21 cellular contexts compared by ENCODE assay signal in genomic region chr4:34289962-34290361, GRCh38.
DNase-seq lines count a peak whose midpoint lies in the region; ATAC-seq, FAIRE-seq and TF ChIP-seq lines count a peak whose summit lies in the region.
"Had no signal": no experiment of that assay in that cellular context is flagged by ENCODE, and none has a peak within 500 bp of the region (broad histone marks: within the 10 kb centered on the region; RNA-seq: fewer than 3 reads in every experiment).

No MANE protein-coding gene starts in this region.

- H2BK12ac ChIP-seq in mesenchymal stem cell (ENCODE audit: low read length in 2 of 2): no peak overlapping the region

- no peak for TF ChIP-seq CTCF in A549 (IDR thresholded peaks at IDR 0.05)
- TF ChIP-seq CTCF in IMR-90 (conservative IDR thresholded peaks at IDR 0.05; ENCODE audit: low read depth, low read length): no peak
- no peak for TF ChIP-seq CTCF in right atrium auricular region (IDR thresholded peaks at IDR 0.05)

- H3K9me1 ChIP-seq in IMR-90 (ENCODE audit: insufficient read depth, low read length): no peaks in the 10 kb centered on the region

- TF ChIP-seq POLR2A in A549 (IDR thresholded peaks at IDR 0.05; ENCODE audit: low read length) (no peak), IMR-90 (IDR thresholded peaks at IDR 0.05; ENCODE audit: low read depth, low read length) (no peak)

- H3K27me3 ChIP-seq in IMR-90 (ENCODE audit: control insufficient read depth, insufficient read depth, low read length): no peaks in the 10 kb centered on the region
- no peaks in the 10 kb centered on the region for H3K27me3 ChIP-seq in mesenchymal stem cell (ENCODE audit: control insufficient read depth in 1 of 2, insufficient read depth in 1 of 2, low read length in 2 of 2)
- no peaks in the 10 kb centered on the region for H3K27me3 ChIP-seq in right atrium auricular region
- H3K27me3 ChIP-seq: BLaER1 treated with 17β-estradiol and CSF1 and Interleukin-3, amounts not matched to agents 10 nM and 100 nM had no signal

- no peak overlapping the region for H3K23ac ChIP-seq in IMR-90 (ENCODE audit: low read depth, low read length)
- H3K23ac ChIP-seq in mesenchymal stem cell (ENCODE audit: low read length in 2 of 2): no peak overlapping the region

- H3K36me3 Mint-ChIP-seq in effector memory CD8-positive, alpha-beta T cell (ENCODE audit: insufficient read depth): no peaks in the 10 kb centered on the region
- H3K36me3 Mint-ChIP-seq in activated CD4-positive, alpha-beta memory T cell treated with anti-CD3 and anti-CD28 coated beads for 36 hours: no peaks in the 10 kb centered on the region
- H3K36me3 Mint-ChIP-seq: CD8-positive, alpha-beta T cell had no signal

- no peak overlapping the region for H4K8ac ChIP-seq in IMR-90 (ENCODE audit: low read depth in 2 of 2, low read length in 2 of 2)
- no peak overlapping the region for H4K8ac ChIP-seq in mesenchymal stem cell (ENCODE audit: low read length)

- CTCF ChIA-PET in A549 (lab: Yijun Ruan, JAX): no interaction called here
- CTCF ChIA-PET in IMR-90 (lab: Yijun Ruan, JAX): no interaction called here
- CTCF ChIA-PET in activated CD4-positive, alpha-beta memory T cell treated with anti-CD3 and anti-CD28 coated beads for 36 hours (lab: Charles Lee): no interaction called here

- POLR2A ChIA-PET in A549 (lab: Yijun Ruan, JAX): no interaction called here
- POLR2A ChIA-PET in IMR-90 (lab: Charles Lee; ENCODE audit: unreplicated experiment): no interaction called here
- POLR2A ChIA-PET in activated CD4-positive, alpha-beta memory T cell treated with anti-CD3 and anti-CD28 coated beads for 36 hours (lab: Charles Lee): no interaction called here

- H3K4me3 Mint-ChIP-seq in effector memory CD8-positive, alpha-beta T cell: no peak overlapping the region
- no peak overlapping the region for H3K4me3 Mint-ChIP-seq in activated CD4-positive, alpha-beta memory T cell treated with anti-CD3 and anti-CD28 coated beads for 36 hours
- H3K4me3 Mint-ChIP-seq: B cell; CD4-positive, alpha-beta T cell; CD8-positive, alpha-beta T cell had no signal

- TF ChIP-seq EP300 in A549 (IDR thresholded peaks at IDR 0.05): no peak

- BruUV-seq in IMR-90 (replicated peaks; lab: Mats Ljungman, UMichigan): no TSS peak

- H4K5ac ChIP-seq in IMR-90 (ENCODE audit: low read depth, low read length): no peak overlapping the region

- H2BK20ac ChIP-seq in IMR-90 (ENCODE audit: low read depth, low read length): no peak overlapping the region

- H3K4me3 ChIP-seq in A549 (no peak overlapping the region), IMR-90 (ENCODE audit: insufficient read depth, low read depth, low read length) (no peak overlapping the region), mesenchymal stem cell (ENCODE audit: insufficient read depth in 1 of 2, low read depth in 1 of 2, low read length in 2 of 2) (no peak overlapping the region), right atrium auricular region (no peak overlapping the region)
- H3K4me3 ChIP-seq: BLaER1 treated with 17β-estradiol and CSF1 and Interleukin-3, amounts not matched to agents 10 nM and 100 nM had no signal

- no peaks in the 10 kb centered on the region for H3K4me1 Mint-ChIP-seq in effector memory CD8-positive, alpha-beta T cell (ENCODE audit: low read depth in 2 of 2)
- no peaks in the 10 kb centered on the region for H3K4me1 Mint-ChIP-seq in activated CD4-positive, alpha-beta memory T cell treated with anti-CD3 and anti-CD28 coated beads for 36 hours (ENCODE audit: low read depth)
- H3K4me1 Mint-ChIP-seq: B cell had no signal

- H4K91ac ChIP-seq in IMR-90 (ENCODE audit: insufficient read depth, low read depth, low read length) (no peak overlapping the region), mesenchymal stem cell (ENCODE audit: low read length) (no peak overlapping the region)

- TF ChIP-seq RAD21 in A549 (conservative IDR thresholded peaks at IDR 0.05 in 1 of 2, IDR thresholded peaks at IDR 0.05 in 1 of 2): no peak
- no peak for TF ChIP-seq RAD21 in IMR-90 (IDR thresholded peaks at IDR 0.05; ENCODE audit: low read length)

- intact Hi-C loops in IMR-90 (cut with micrococcal nuclease): no loop called here
- intact Hi-C loops in activated CD4-positive, alpha-beta memory T cell treated with anti-CD3 and anti-CD28 coated beads for 36 hours (cut with micrococcal nuclease): no loop called here

- H3K4me1 ChIP-seq in A549: no peaks in the 10 kb centered on the region
- H3K4me1 ChIP-seq in IMR-90 (ENCODE audit: control insufficient read depth, insufficient read depth, low read length): no peaks in the 10 kb centered on the region
- H3K4me1 ChIP-seq in mesenchymal stem cell (ENCODE audit: control insufficient read depth, insufficient read depth, low read depth, low read length): no peaks in the 10 kb centered on the region
- H3K4me1 ChIP-seq in right atrium auricular region: no peaks in the 10 kb centered on the region
- H3K4me1 ChIP-seq: BLaER1 treated with 17β-estradiol and CSF1 and Interleukin-3, amounts not matched to agents 10 nM and 100 nM; Caco-2 had no signal

- H2BK120ac ChIP-seq in IMR-90 (ENCODE audit: low read depth, low read length) (no peak overlapping the region), mesenchymal stem cell (ENCODE audit: low read depth, low read length) (no peak overlapping the region)

- H2AK9ac ChIP-seq in IMR-90 (replicated peaks; ENCODE audit: low read depth, low read length, poor library complexity): no peak overlapping the region

- H3K9me3 ChIP-seq in A549 (no peaks in the 10 kb centered on the region), IMR-90 (ENCODE audit: control insufficient read depth, insufficient read depth, low read length) (no peaks in the 10 kb centered on the region), mesenchymal stem cell (ENCODE audit: control insufficient read depth, low read length) (no peaks in the 10 kb centered on the region), right atrium auricular region (no peaks in the 10 kb centered on the region)
- H3K9me3 ChIP-seq: BLaER1 treated with 17β-estradiol and CSF1 and Interleukin-3, amounts not matched to agents 10 nM and 100 nM; Caco-2 had no signal

- in situ Hi-C loops in IMR-90 (cut with MboI; ENCODE audit: low sequenced_read_pairs): no loop called here

- H2AK5ac ChIP-seq in IMR-90 (ENCODE audit: low read depth, low read length) (no peak overlapping the region), mesenchymal stem cell (ENCODE audit: low read length, severe bottlenecking) (no peak overlapping the region)

- FAIRE-seq in A549 (lab: Jason Lieb, UNC): no peak
- peak; percentile 17 for FAIRE-seq in TTC549 (lab: Jason Lieb, UNC)
- FAIRE-seq: GM12891, GM19239 had no signal

- H3K27ac ChIP-seq in A549 (no peak overlapping the region), IMR-90 (ENCODE audit: insufficient read depth, low read length) (no peak overlapping the region), mesenchymal stem cell (ENCODE audit: low read length, poor library complexity, severe bottlenecking) (no peak overlapping the region), right atrium auricular region (no peak overlapping the region)
- H3K27ac ChIP-seq: BLaER1 treated with 17β-estradiol and CSF1 and Interleukin-3, amounts not matched to agents 10 nM and 100 nM; C4-2B had no signal

- H3K4ac ChIP-seq in IMR-90 (ENCODE audit: low read depth, low read length) (no peak overlapping the region), mesenchymal stem cell (ENCODE audit: low read depth in 1 of 2, low read length in 2 of 2) (no peak overlapping the region)

- no peak overlapping the region for H3K27ac Mint-ChIP-seq in effector memory CD8-positive, alpha-beta T cell
- H3K27ac Mint-ChIP-seq in activated CD4-positive, alpha-beta memory T cell treated with anti-CD3 and anti-CD28 coated beads for 36 hours: no peak overlapping the region
- H3K27ac Mint-ChIP-seq: B cell; CD4-positive, alpha-beta T cell; CD8-positive, alpha-beta T cell had no signal

- no peak overlapping the region for H2BK15ac ChIP-seq in IMR-90 (ENCODE audit: low read depth, low read length)
- no peak overlapping the region for H2BK15ac ChIP-seq in mesenchymal stem cell (ENCODE audit: low read depth, poor library complexity, severe bottlenecking)

- no peaks in the 10 kb centered on the region for H4K20me1 ChIP-seq in IMR-90 (ENCODE audit: insufficient read depth, low read length)
- H4K20me1 ChIP-seq: BLaER1 treated with 17β-estradiol and CSF1 and Interleukin-3, amounts not matched to agents 10 nM and 100 nM had no signal

- H3K56ac ChIP-seq in IMR-90 (ENCODE audit: extremely low read depth, insufficient read depth, low read length): no peak overlapping the region

- DNase-seq in A549 (ENCODE audit: low read depth in 1 of 2, low spot score in 1 of 2) (no peak), IMR-90 (no peak), mesenchymal stem cell (no peak), right atrium auricular region (ENCODE audit: low spot score) (no peak)
- DNase-seq in central memory CD4-positive, alpha-beta T cell: no peak
- DNase-seq in effector memory CD8-positive, alpha-beta T cell: no peak
- no peak for DNase-seq in activated CD4-positive, alpha-beta memory T cell treated with anti-CD3 and anti-CD28 coated beads for 36 hours
- DNase-seq: 8988T; AML-193; Caco-2; Calu3; CD4-positive, alpha-beta T cell; CD8-positive, alpha-beta T cell; DMS79 treated with DMSO at 0.1 percent for 48 hours; GF-D8 had no signal

- no peak overlapping the region for H3K4me2 ChIP-seq in A549
- no peak overlapping the region for H3K4me2 ChIP-seq in IMR-90 (ENCODE audit: low read depth, low read length)
- no peak overlapping the region for H3K4me2 ChIP-seq in mesenchymal stem cell (ENCODE audit: low read length, poor library complexity, severe bottlenecking)
- H3K4me2 ChIP-seq: BLaER1 treated with 17β-estradiol and CSF1 and Interleukin-3, amounts not matched to agents 10 nM and 100 nM had no signal

- no peaks in the 10 kb centered on the region for H3K27me3 Mint-ChIP-seq in effector memory CD8-positive, alpha-beta T cell
- H3K27me3 Mint-ChIP-seq in activated CD4-positive, alpha-beta memory T cell treated with anti-CD3 and anti-CD28 coated beads for 36 hours: no peaks in the 10 kb centered on the region
- H3K27me3 Mint-ChIP-seq: B cell; CD4-positive, alpha-beta T cell had no signal

- H3K79me1 ChIP-seq in IMR-90 (ENCODE audit: low read depth in 1 of 2, low read length in 2 of 2) (no peaks in the 10 kb centered on the region), mesenchymal stem cell (replicated peaks; ENCODE audit: low read length, poor library complexity, severe bottlenecking) (no peaks in the 10 kb centered on the region)

- no peak overlapping the region for H3K9ac ChIP-seq in IMR-90 (ENCODE audit: low read depth, low read length)
- H3K9ac ChIP-seq in mesenchymal stem cell (ENCODE audit: low read length): peak overlapping the region; percentile 31
- H3K9ac ChIP-seq: BLaER1 treated with 17β-estradiol and CSF1 and Interleukin-3, amounts not matched to agents 10 nM and 100 nM had no signal

- H2BK5ac ChIP-seq in IMR-90 (ENCODE audit: low read depth, low read length, poor library complexity, severe bottlenecking) (no peak overlapping the region), mesenchymal stem cell (ENCODE audit: low read depth, low read length, poor library complexity, severe bottlenecking) (no peak overlapping the region)

- H3K14ac ChIP-seq in IMR-90 (replicated peaks; ENCODE audit: low read depth, low read length) (no peak overlapping the region), mesenchymal stem cell (ENCODE audit: low read length in 2 of 2) (no peak overlapping the region)

- no peaks in the 10 kb centered on the region for H3K36me3 ChIP-seq in IMR-90 (ENCODE audit: control insufficient read depth, insufficient read depth, low read length)
- H3K36me3 ChIP-seq in mesenchymal stem cell (ENCODE audit: control insufficient read depth in 1 of 2, insufficient read depth in 2 of 2, low read depth in 1 of 2, low read length in 2 of 2): no peaks in the 10 kb centered on the region
- H3K36me3 ChIP-seq in right atrium auricular region: no peaks in the 10 kb centered on the region
- H3K36me3 ChIP-seq: BLaER1 treated with 17β-estradiol and CSF1 and Interleukin-3, amounts not matched to agents 10 nM and 100 nM had no signal

- ATAC-seq in A549 (no peak), IMR-90 (ENCODE audit: low read depth) (no peak)
- ATAC-seq in effector memory CD8-positive, alpha-beta T cell (replicated peaks): no peak
- ATAC-seq: CD8-positive, alpha-beta T cell had no signal

- H3K9me3 Mint-ChIP-seq in effector memory CD8-positive, alpha-beta T cell: peaks cover 7 to 9% of the 10 kb centered on the region in 2 donors
- H3K9me3 Mint-ChIP-seq in activated CD4-positive, alpha-beta memory T cell treated with anti-CD3 and anti-CD28 coated beads for 36 hours: no peaks in the 10 kb centered on the region

- no peak overlapping the region for H3K18ac ChIP-seq in IMR-90 (ENCODE audit: low read depth, low read length)
- H3K18ac ChIP-seq in mesenchymal stem cell (ENCODE audit: low read depth in 1 of 2, low read length in 2 of 2): no peak overlapping the region

- no peak overlapping the region for H2AFZ ChIP-seq in IMR-90 (replicated peaks; ENCODE audit: low read length, poor library complexity)
- no peak overlapping the region for H2AFZ ChIP-seq in mesenchymal stem cell (ENCODE audit: low read depth, low read length)

- dilution Hi-C loops in IMR-90 (cut with HindIII; ENCODE audit: low sequenced_read_pairs, unreplicated experiment): no loop called here
